In the genomic region with DNA sequence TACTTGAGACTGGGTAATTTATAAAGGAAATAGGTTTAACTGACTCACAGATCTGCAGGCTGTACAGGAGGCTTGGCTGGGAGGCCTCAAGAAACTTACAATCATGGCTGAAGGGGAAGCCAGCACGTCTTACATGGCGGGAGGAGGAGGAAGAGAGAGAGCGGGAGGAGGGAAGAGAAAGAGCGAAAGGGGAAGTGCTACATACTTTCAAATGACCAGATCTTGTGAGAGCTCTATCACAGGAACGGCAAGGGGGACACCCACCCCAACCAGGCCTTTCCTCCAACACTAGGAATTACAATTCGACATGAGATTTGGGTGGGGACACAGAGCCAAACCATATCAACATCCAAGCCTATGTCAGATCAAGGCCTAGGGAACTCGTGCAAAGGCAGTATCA, we compare ENCODE assay signal across 1 cellular context.
A peak's percentile ranks its signal among the peaks of the same experiment; 100 is the strongest.
TF ChIP-seq lines count a peak whose summit lies in the region.

No MANE protein-coding gene starts in this region.

TF ChIP-seq in K562, 482 proteins besides CTCF, POLR2A, EP300 and RAD21 (continued from another document):
- TF ChIP-seq, protein P1, sequence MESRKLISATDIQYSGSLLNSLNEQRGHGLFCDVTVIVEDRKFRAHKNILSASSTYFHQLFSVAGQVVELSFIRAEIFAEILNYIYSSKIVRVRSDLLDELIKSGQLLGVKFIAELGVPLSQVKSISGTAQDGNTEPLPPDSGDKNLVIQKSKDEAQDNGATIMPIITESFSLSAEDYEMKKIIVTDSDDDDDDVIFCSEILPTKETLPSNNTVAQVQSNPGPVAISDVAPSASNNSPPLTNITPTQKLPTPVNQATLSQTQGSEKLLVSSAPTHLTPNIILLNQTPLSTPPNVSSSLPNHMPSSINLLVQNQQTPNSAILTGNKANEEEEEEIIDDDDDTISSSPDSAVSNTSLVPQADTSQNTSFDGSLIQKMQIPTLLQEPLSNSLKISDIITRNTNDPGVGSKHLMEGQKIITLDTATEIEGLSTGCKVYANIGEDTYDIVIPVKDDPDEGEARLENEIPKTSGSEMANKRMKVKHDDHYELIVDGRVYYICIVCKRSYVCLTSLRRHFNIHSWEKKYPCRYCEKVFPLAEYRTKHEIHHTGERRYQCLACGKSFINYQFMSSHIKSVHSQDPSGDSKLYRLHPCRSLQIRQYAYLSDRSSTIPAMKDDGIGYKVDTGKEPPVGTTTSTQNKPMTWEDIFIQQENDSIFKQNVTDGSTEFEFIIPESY (CRISPR knock-in tag; IDR thresholded peaks at IDR 0.05), result peak; percentile 100
- peak; percentile 57; the same call in 1 of the 2 replicates for TF ChIP-seq CBX1 (IDR thresholded peaks at IDR 0.05; ENCODE audit: low read depth)
- peak; percentile 88 for TF ChIP-seq SPI1 (IDR thresholded peaks at IDR 0.05; ENCODE audit: borderline replicate concordance, low read depth, low read length)
- TF ChIP-seq JUNB (CRISPR knock-in tag; conservative IDR thresholded peaks at IDR 0.05), result no peak
- TF ChIP-seq, protein P2, sequence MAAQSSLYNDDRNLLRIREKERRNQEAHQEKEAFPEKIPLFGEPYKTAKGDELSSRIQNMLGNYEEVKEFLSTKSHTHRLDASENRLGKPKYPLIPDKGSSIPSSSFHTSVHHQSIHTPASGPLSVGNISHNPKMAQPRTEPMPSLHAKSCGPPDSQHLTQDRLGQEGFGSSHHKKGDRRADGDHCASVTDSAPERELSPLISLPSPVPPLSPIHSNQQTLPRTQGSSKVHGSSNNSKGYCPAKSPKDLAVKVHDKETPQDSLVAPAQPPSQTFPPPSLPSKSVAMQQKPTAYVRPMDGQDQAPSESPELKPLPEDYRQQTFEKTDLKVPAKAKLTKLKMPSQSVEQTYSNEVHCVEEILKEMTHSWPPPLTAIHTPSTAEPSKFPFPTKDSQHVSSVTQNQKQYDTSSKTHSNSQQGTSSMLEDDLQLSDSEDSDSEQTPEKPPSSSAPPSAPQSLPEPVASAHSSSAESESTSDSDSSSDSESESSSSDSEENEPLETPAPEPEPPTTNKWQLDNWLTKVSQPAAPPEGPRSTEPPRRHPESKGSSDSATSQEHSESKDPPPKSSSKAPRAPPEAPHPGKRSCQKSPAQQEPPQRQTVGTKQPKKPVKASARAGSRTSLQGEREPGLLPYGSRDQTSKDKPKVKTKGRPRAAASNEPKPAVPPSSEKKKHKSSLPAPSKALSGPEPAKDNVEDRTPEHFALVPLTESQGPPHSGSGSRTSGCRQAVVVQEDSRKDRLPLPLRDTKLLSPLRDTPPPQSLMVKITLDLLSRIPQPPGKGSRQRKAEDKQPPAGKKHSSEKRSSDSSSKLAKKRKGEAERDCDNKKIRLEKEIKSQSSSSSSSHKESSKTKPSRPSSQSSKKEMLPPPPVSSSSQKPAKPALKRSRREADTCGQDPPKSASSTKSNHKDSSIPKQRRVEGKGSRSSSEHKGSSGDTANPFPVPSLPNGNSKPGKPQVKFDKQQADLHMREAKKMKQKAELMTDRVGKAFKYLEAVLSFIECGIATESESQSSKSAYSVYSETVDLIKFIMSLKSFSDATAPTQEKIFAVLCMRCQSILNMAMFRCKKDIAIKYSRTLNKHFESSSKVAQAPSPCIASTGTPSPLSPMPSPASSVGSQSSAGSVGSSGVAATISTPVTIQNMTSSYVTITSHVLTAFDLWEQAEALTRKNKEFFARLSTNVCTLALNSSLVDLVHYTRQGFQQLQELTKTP (IDR thresholded peaks at IDR 0.05; ENCODE audit: low read depth in 1 of 2, partially characterized antibody in 2 of 2), result no peak
- TF ChIP-seq ZNF274 (IDR thresholded peaks at IDR 0.05; ENCODE audit: borderline replicate concordance, low read depth, low read length), result no peak
- TF ChIP-seq CC2D1A (IDR thresholded peaks at IDR 0.05), result peak; percentile 71; the same call in 1 of the 2 replicates
- peak; percentile 12 to 56; a peak in 2 of 4 replicates for TF ChIP-seq TRIM24 (IDR thresholded peaks at IDR 0.05)
- 0 out of 3 replicates have a peak, but pooled peaks of 1 of the 2 experiments have one; percentile 35 for TF ChIP-seq CBX3 (IDR thresholded peaks at IDR 0.05; ENCODE audit: borderline replicate concordance in 1 of 2, low read length in 2 of 2)
- TF ChIP-seq, protein P3, sequence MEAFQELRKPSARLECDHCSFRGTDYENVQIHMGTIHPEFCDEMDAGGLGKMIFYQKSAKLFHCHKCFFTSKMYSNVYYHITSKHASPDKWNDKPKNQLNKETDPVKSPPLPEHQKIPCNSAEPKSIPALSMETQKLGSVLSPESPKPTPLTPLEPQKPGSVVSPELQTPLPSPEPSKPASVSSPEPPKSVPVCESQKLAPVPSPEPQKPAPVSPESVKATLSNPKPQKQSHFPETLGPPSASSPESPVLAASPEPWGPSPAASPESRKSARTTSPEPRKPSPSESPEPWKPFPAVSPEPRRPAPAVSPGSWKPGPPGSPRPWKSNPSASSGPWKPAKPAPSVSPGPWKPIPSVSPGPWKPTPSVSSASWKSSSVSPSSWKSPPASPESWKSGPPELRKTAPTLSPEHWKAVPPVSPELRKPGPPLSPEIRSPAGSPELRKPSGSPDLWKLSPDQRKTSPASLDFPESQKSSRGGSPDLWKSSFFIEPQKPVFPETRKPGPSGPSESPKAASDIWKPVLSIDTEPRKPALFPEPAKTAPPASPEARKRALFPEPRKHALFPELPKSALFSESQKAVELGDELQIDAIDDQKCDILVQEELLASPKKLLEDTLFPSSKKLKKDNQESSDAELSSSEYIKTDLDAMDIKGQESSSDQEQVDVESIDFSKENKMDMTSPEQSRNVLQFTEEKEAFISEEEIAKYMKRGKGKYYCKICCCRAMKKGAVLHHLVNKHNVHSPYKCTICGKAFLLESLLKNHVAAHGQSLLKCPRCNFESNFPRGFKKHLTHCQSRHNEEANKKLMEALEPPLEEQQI (IDR thresholded peaks at IDR 0.05), result peak; percentile 85
- no peak for TF ChIP-seq CREM (IDR thresholded peaks at IDR 0.05; ENCODE audit: low read depth)
- TF ChIP-seq YY1 (IDR thresholded peaks at IDR 0.05; ENCODE audit: borderline replicate concordance in 1 of 3, control insufficient read depth in 1 of 3, extremely low read depth in 1 of 3, insufficient read depth in 3 of 3, insufficient read length in 1 of 3, insufficient replicate concordance in 2 of 3, low read depth in 1 of 3, low read length in 2 of 3), result peak in 1 of 3 experiments; percentile 24
- peak; percentile 76 for TF ChIP-seq ZNF431 (CRISPR knock-in tag; IDR thresholded peaks at IDR 0.05)
